In the genomic region with DNA sequence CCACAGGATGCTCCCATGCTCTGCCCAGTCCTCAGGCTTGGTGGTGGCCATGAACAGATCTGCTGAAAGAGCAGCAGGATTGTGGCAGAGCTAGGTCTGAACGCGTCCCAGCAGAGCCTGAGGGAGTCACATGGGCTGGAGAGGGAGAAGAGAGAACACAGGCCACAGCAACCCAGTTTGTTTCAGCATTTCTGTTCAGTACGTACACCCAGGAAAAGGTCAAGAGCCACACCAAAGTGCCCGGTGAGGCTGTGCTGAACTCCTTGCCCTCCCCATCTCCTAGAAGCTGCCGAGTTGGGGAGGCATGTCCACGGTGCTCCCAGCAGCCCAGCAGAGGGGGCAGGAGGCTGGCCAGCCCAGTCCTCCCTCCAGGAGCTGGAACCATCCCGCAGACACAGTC, we compare ENCODE assay signal across 31 cellular contexts. TPM values are rescaled to one million over a fixed set of nuclear protein-coding genes. Genes with fewer than 3 reads are reported as not detected.
DNase-seq lines count a peak whose midpoint lies in the region; ATAC-seq and TF ChIP-seq lines count a peak whose summit lies in the region.
"Had no signal": no experiment of that assay in that cellular context is flagged by ENCODE, and none has a peak within 500 bp of the region (broad histone marks: within the 10 kb centered on the region; RNA-seq: fewer than 3 reads in every experiment).

No MANE protein-coding gene starts in this region.

- H3K27me3 ChIP-seq in PC-3 (ENCODE audit: low read length) = no peaks in the 10 kb centered on the region
- peaks cover 0 to 49% (median 15%) of the 10 kb centered on the region in 7 donors for H3K27me3 ChIP-seq in spleen (replicated peaks in 1 of 7)
- peaks cover 6% of the 10 kb centered on the region for H3K27me3 ChIP-seq in CD4-positive, alpha-beta memory T cell (ENCODE audit: insufficient read depth, low read length)
- H3K27me3 ChIP-seq: uterus had no signal

- DNase-seq in PC-3 (no peak), endothelial cell (ENCODE audit: low spot score) (no peak), neural crest cell (ENCODE audit: low read depth, low spot score) (no peak), spleen (peak; percentile 67), cerebellum (ENCODE audit: low spot score) (no peak)
- no peak for DNase-seq in CD4-positive, alpha-beta memory T cell
- DNase-seq: activated CD4-positive, alpha-beta T cell treated with anti-CD3 and anti-CD28 coated beads, Interleukin-2, amount 10 ng/mL, durations not matched to agents 24 days and 14 days; activated CD8-positive, alpha-beta memory T cell treated with anti-CD3 and anti-CD28 coated beads for 24 hours; activated T-cell treated with anti-CD3 and anti-CD28 coated beads for 4 hours; AML-193; amygdala; CD4-positive, CD25-positive, alpha-beta regulatory T cell; effector CD8-positive, alpha-beta T cell; erythroblast; H9; head of caudate nucleus; Karpas-422; kidney; midbrain; naive thymus-derived CD4-positive, alpha-beta T cell; NCI-H1436; NCI-H345; occipital lobe; stimulated activated naive CD4-positive, alpha-beta T cell; T-helper 9 cell; uterus had no signal

- no peaks in the 10 kb centered on the region for H3K9me2 ChIP-seq in PC-3 (replicated peaks; ENCODE audit: low read length)

- WGBS in spleen, 5 donors = 59 to 79% (median 69%) methylated on average over 6 to 7 of the region's 7 CpGs

- peaks cover 84% of the 10 kb centered on the region for H4K20me1 ChIP-seq in PC-3 (ENCODE audit: low read length)

- POLR2A ChIA-PET in PC-3 (lab: Charles Lee; ENCODE audit: unreplicated experiment) = interaction anchor here (3.2 kb wide), 1 partner anchor 20 kb away, joined by 17 read pairs; no protein-coding TSS in a partner anchor
- POLR2A ChIA-PET in CD4-positive, alpha-beta memory T cell (lab: Charles Lee; ENCODE audit: partially characterized antibody) = no interaction called here

- H3K4me1 ChIP-seq in PC-3 (ENCODE audit: insufficient read depth, low read length) (peaks cover 61% of the 10 kb centered on the region), spleen (peaks cover 0 to 6% (median 2%) of the 10 kb centered on the region in 6 donors)
- H3K4me1 ChIP-seq in CD4-positive, alpha-beta memory T cell (ENCODE audit: insufficient read depth, low read length) = no peaks in the 10 kb centered on the region
- H3K4me1 ChIP-seq: A549, uterus had no signal

- no peak for ATAC-seq in PC-3
- ATAC-seq in HG03432 (IDR thresholded peaks at IDR 0.05; ENCODE audit: unreplicated experiment) = no peak
- ATAC-seq in HG02763 (IDR thresholded peaks at IDR 0.05; ENCODE audit: unreplicated experiment) = no peak
- ATAC-seq: A549; activated naive CD4-positive, alpha-beta T cell treated with anti-CD3 and anti-CD28 coated beads, Interleukin-2, amount 50 U/mL, for 72 hours; naive thymus-derived CD4-positive, alpha-beta T cell had no signal

- TF ChIP-seq CTCF in PC-3 (conservative IDR thresholded peaks at IDR 0.05; ENCODE audit: low read depth, low read length) = peak; percentile 47; the same call in 1 of the 2 replicates
- no peak for TF ChIP-seq CTCF in endothelial cell (IDR thresholded peaks at IDR 0.05; ENCODE audit: unreplicated experiment)
- TF ChIP-seq CTCF in neural crest cell (conservative IDR thresholded peaks at IDR 0.05) = no peak
- no peak for TF ChIP-seq CTCF in spleen (IDR thresholded peaks at IDR 0.05 in 8 of 11, conservative IDR thresholded peaks at IDR 0.05 in 3 of 11)

- peak overlapping the region; percentile 29 for H3K4me2 ChIP-seq in PC-3 (ENCODE audit: low read length)
- H3K4me2 ChIP-seq: A549 had no signal

- no peak overlapping the region for H2AFZ ChIP-seq in PC-3 (ENCODE audit: low read length)

- no peak overlapping the region for H3K9ac ChIP-seq in PC-3 (ENCODE audit: low read length)

- H3K27me3 Mint-ChIP-seq in endothelial cell (ENCODE audit: unreplicated experiment) = peaks cover 17% of the 10 kb centered on the region
- H3K27me3 Mint-ChIP-seq in neural crest cell (ENCODE audit: low read depth) = peaks cover 3% of the 10 kb centered on the region
- peaks cover 28 to 33% of the 10 kb centered on the region in 2 donors for H3K27me3 Mint-ChIP-seq in CD4-positive, alpha-beta memory T cell

- H3K79me2 ChIP-seq in PC-3 (ENCODE audit: low read length) = peaks cover 100% of the 10 kb centered on the region

- CTCF ChIA-PET in PC-3 (lab: Charles Lee) = interaction anchor here (0.5 to 1.9 kb wide), 6 partner anchors 11 to 109 kb away, joined by 3 to 10 read pairs (median 8); no protein-coding TSS in a partner anchor
- CTCF ChIA-PET in CD4-positive, alpha-beta memory T cell (lab: Charles Lee; ENCODE audit: partially characterized antibody) = no interaction called here

- H3K36me3 Mint-ChIP-seq in endothelial cell (ENCODE audit: low read depth, unreplicated experiment) = peaks cover 9% of the 10 kb centered on the region
- no peaks in the 10 kb centered on the region for H3K36me3 Mint-ChIP-seq in neural crest cell (ENCODE audit: low read depth)
- H3K36me3 Mint-ChIP-seq in CD4-positive, alpha-beta memory T cell = no peaks in the 10 kb centered on the region
- H3K36me3 Mint-ChIP-seq: activated naive CD4-positive, alpha-beta T cell treated with anti-CD3 and anti-CD28 coated beads, Interleukin-2, amount 50 U/mL, for 72 hours; CD4-positive, CD25-positive, alpha-beta regulatory T cell; naive thymus-derived CD4-positive, alpha-beta T cell had no signal

- H3K36me3 ChIP-seq in PC-3 (ENCODE audit: low read depth, low read length) (peaks cover 51% of the 10 kb centered on the region), spleen (no peaks in the 10 kb centered on the region)
- H3K36me3 ChIP-seq in CD4-positive, alpha-beta memory T cell (ENCODE audit: insufficient read depth, low read length) = no peaks in the 10 kb centered on the region
- H3K36me3 ChIP-seq: uterus had no signal

- H3K9me3 ChIP-seq in PC-3 (ENCODE audit: low read length) = no peaks in the 10 kb centered on the region
- H3K9me3 ChIP-seq in spleen = no peaks in the 10 kb centered on the region
- H3K9me3 ChIP-seq in CD4-positive, alpha-beta memory T cell (ENCODE audit: control insufficient read depth in 1 of 2, low read length in 2 of 2) = no peaks in the 10 kb centered on the region
- H3K9me3 ChIP-seq: A549, uterus had no signal

- H3F3A ChIP-seq in PC-3 (ENCODE audit: low read length, unreplicated experiment) = peaks cover 5% of the 10 kb centered on the region

- H3K4me1 Mint-ChIP-seq in endothelial cell (ENCODE audit: unreplicated experiment) (peaks cover 11% of the 10 kb centered on the region), neural crest cell (peaks cover 7% of the 10 kb centered on the region)
- no peaks in the 10 kb centered on the region for H3K4me1 Mint-ChIP-seq in CD4-positive, alpha-beta memory T cell
- H3K4me1 Mint-ChIP-seq: activated CD4-positive, alpha-beta T cell treated with anti-CD3 and anti-CD28 coated beads, Interleukin-2, amount 10 ng/mL, durations not matched to agents 24 days and 14 days; CD4-positive, CD25-positive, alpha-beta regulatory T cell had no signal

- H3K27ac Mint-ChIP-seq in endothelial cell (ENCODE audit: unreplicated experiment) (peak overlapping the region; percentile 20), neural crest cell (ENCODE audit: unreplicated experiment) (peak overlapping the region; percentile 86)
- H3K27ac Mint-ChIP-seq in CD4-positive, alpha-beta memory T cell = no peak overlapping the region
- H3K27ac Mint-ChIP-seq: activated CD4-positive, alpha-beta T cell treated with anti-CD3 and anti-CD28 coated beads, Interleukin-2, amount 10 ng/mL, durations not matched to agents 24 days and 14 days; activated naive CD4-positive, alpha-beta T cell treated with anti-CD3 and anti-CD28 coated beads, Interleukin-2, amount 50 U/mL, for 72 hours; H9 had no signal

- BruUV-seq in PC-3 (replicated peaks; lab: Mats Ljungman, UMichigan) = no TSS peak

- H3K4me3 Mint-ChIP-seq in endothelial cell (ENCODE audit: unreplicated experiment) (no peak overlapping the region), neural crest cell (no peak overlapping the region)
- H3K4me3 Mint-ChIP-seq in CD4-positive, alpha-beta memory T cell = no peak overlapping the region
- H3K4me3 Mint-ChIP-seq: activated CD4-positive, alpha-beta T cell treated with anti-CD3 and anti-CD28 coated beads, Interleukin-2, amount 10 ng/mL, durations not matched to agents 24 days and 14 days; CD4-positive, CD25-positive, alpha-beta regulatory T cell; H9; naive thymus-derived CD4-positive, alpha-beta T cell had no signal

- H3K27ac ChIP-seq in PC-3 (ENCODE audit: low read length) (peak overlapping the region; percentile 33), spleen (no peak overlapping the region)
- no peak overlapping the region for H3K27ac ChIP-seq in CD4-positive, alpha-beta memory T cell (ENCODE audit: low read depth, low read length)
- H3K27ac ChIP-seq: uterus, VCaP had no signal

- intact Hi-C loops in PC-3 (cut with micrococcal nuclease) = no loop called here
- intact Hi-C loops in spleen (cut with DNase I; ENCODE audit: low total_unique reads) = no loop called here
- intact Hi-C loops in CD4-positive, alpha-beta memory T cell (cut with micrococcal nuclease) = no loop called here

- H3K9me3 Mint-ChIP-seq in endothelial cell (ENCODE audit: unreplicated experiment) (no peaks in the 10 kb centered on the region), neural crest cell (no peaks in the 10 kb centered on the region)
- H3K9me3 Mint-ChIP-seq in CD4-positive, alpha-beta memory T cell = no peaks in the 10 kb centered on the region
- H3K9me3 Mint-ChIP-seq: activated CD4-positive, alpha-beta T cell treated with anti-CD3 and anti-CD28 coated beads, Interleukin-2, amount 10 ng/mL, durations not matched to agents 24 days and 14 days; activated naive CD4-positive, alpha-beta T cell treated with anti-CD3 and anti-CD28 coated beads, Interleukin-2, amount 50 U/mL, for 72 hours; CD4-positive, CD25-positive, alpha-beta regulatory T cell; H9; naive thymus-derived CD4-positive, alpha-beta T cell had no signal

- H3K4me3 ChIP-seq in PC-3 (ENCODE audit: low read length) (peak overlapping the region; percentile 0; the same call in 1 of the 2 replicates), spleen (no peak overlapping the region)
- no peak overlapping the region for H3K4me3 ChIP-seq in CD4-positive, alpha-beta memory T cell (ENCODE audit: low read length in 2 of 2)
- H3K4me3 ChIP-seq: A549, uterus had no signal

- TF ChIP-seq POLR2A in spleen (IDR thresholded peaks at IDR 0.05) = no peak

RNA-seq across cellular contexts. Expression of gene PKP1, which starts 5.5 kb away (rescaled TPM):
- total RNA-seq in PC-3 (2014; rRNA removed) (211 and 259 TPM in 2 replicates), endothelial cell (ENCODE audit: unreplicated experiment) (0.64 TPM), neural crest cell (not detected in 2 replicates), spleen (not detected), cerebellum (0.45 TPM)
- under 1 TPM; 0.04 to 0.10 (median 0.06) TPM for polyA plus RNA-seq in spleen
- not detected for total RNA-seq in CD4-positive, alpha-beta memory T cell
- polyA plus RNA-seq in CD4-positive, alpha-beta memory T cell = not detected
- total RNA-seq: activated CD4-positive, alpha-beta T cell treated with anti-CD3 and anti-CD28 coated beads, Interleukin-2, amount 10 ng/mL, durations not matched to agents 24 days and 14 days; activated naive CD4-positive, alpha-beta T cell treated with anti-CD3 and anti-CD28 coated beads, Interleukin-2, amount 50 U/mL, for 72 hours; CD4-positive, CD25-positive, alpha-beta regulatory T cell; naive thymus-derived CD4-positive, alpha-beta T cell had no signal
- polyA plus RNA-seq: A549; CD4-positive, CD25-positive, alpha-beta regulatory T cell; naive thymus-derived CD4-positive, alpha-beta T cell had no signal

Comparison
In these comparisons a context has a peak if more than half of its experiments do, and no peak if none do; other contexts are left out.
1. H3K27ac Mint-ChIP-seq: peak in endothelial cell (single experiment) and neural crest cell (single experiment); none in CD4-positive, alpha-beta memory T cell (0 of 7).
2. RNA of gene PKP1, which starts 5.5 kb away (total RNA-seq): 211 to 259 TPM in PC-3; 0.64 TPM in endothelial cell (single experiment), 0.45 TPM in cerebellum (single experiment), not detected in neural crest cell, not detected in spleen and not detected in CD4-positive, alpha-beta memory T cell; every median in the first group is over 100 times any median in the second.